8 cellular contexts compared by ENCODE assay signal in the genomic region with DNA sequence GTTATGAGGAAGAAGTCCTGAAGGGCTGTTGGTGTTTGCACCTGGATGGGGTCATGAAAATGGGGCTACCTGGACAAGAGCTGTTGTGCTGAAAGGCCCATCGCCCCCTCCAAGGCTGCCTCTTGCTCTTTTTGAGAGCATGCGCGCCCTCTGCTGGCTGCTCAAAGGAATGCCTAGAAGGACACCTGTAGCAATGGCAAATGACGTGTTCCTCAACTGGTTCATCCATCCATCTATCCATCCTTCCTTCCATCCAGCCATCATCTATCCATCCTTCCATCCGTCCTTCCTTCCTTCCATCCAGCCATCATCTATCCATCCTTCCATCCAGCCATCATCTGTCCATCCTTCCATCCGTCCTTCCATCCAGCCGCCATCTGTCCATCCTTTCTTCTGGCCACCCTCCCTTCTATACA. TPM values are rescaled to one million over a fixed set of nuclear protein-coding genes. Genes with fewer than 3 reads are reported as not detected.
A peak's percentile ranks its signal among the peaks of the same experiment; 100 is the strongest.
DNase-seq lines count a peak whose midpoint lies in the region; ATAC-seq, FAIRE-seq and TF ChIP-seq lines count a peak whose summit lies in the region.

No MANE protein-coding gene starts in this region.

- in situ Hi-C loops in astrocyte of the cerebellum (cut with HindIII; ENCODE audit: low sequenced_read_pairs) = no loop called here

- H3K27ac ChIP-seq in small intestine (ENCODE audit: low read depth in 1 of 2, low read length in 1 of 2) = no peak overlapping the region

- no peaks in the 10 kb centered on the region for H3K27me3 ChIP-seq in small intestine (ENCODE audit: control insufficient read depth in 2 of 2, insufficient read depth in 2 of 2, low read length in 2 of 2)

- peaks cover 5 to 8% of the 10 kb centered on the region in 2 donors for H3K36me3 ChIP-seq in small intestine (ENCODE audit: control insufficient read depth in 2 of 2, insufficient read depth in 2 of 2, low read length in 2 of 2)

- H3K4me3 ChIP-seq in AG09309 (ENCODE audit: control insufficient read depth, low read depth, low read length) (no peak overlapping the region), astrocyte of the cerebellum (ENCODE audit: low read depth, low read length) (no peak overlapping the region), small intestine (ENCODE audit: low read depth in 1 of 2, low read length in 2 of 2) (no peak overlapping the region)

- H3K4me1 ChIP-seq in small intestine (ENCODE audit: control insufficient read depth in 2 of 2, insufficient read depth in 1 of 2, low read depth in 1 of 2, low read length in 1 of 2) = no peaks in the 10 kb centered on the region

- FAIRE-seq in small intestine (lab: Jason Lieb, UNC) = no peak

- peak; percentile 73 for ATAC-seq in GM19023 (IDR thresholded peaks at IDR 0.05; ENCODE audit: unreplicated experiment)
- no peak for ATAC-seq in GM21528 (IDR thresholded peaks at IDR 0.05; ENCODE audit: low FRiP score, unreplicated experiment)

- TF ChIP-seq CTCF in AG09309 (IDR thresholded peaks at IDR 0.05; ENCODE audit: control insufficient read depth, insufficient read depth, low read depth, low read length, missing control alignments) (peak; percentile 92), astrocyte of the cerebellum (IDR thresholded peaks at IDR 0.05; ENCODE audit: low read depth, low read length, missing control alignments) (peak; percentile 81)

- peak; percentile 24 for DNase-seq in AG09309 (ENCODE audit: low read depth)
- DNase-seq in NAMALWA (ENCODE audit: low spot score) = peak; percentile 81
- peak; percentile 29 for DNase-seq in T1000 (lab: John Stamatoyannopoulos, UW)
- peak; percentile 52 for DNase-seq in astrocyte of the cerebellum (ENCODE audit: low read depth)
- peak; percentile 49 to 50 for DNase-seq in hippocampal formation (lab: John Stamatoyannopoulos, UW)
- DNase-seq in small intestine = peak; percentile 67

- H3K9me3 ChIP-seq in small intestine (ENCODE audit: control insufficient read depth, low read depth) = no peaks in the 10 kb centered on the region

- 29 to 32% (median 31%) methylated on average over 7 of the region's 7 CpGs for WGBS in small intestine, 3 donors

RNA-seq across cellular contexts. Expression of a gene that starts 17.2 kb away (rescaled TPM):
- polyA plus RNA-seq in small intestine = 1,000 to 10,000 TPM; 2,275 to 7,641 (median 3,646) TPM

Comparison
In these comparisons a context has a peak if more than half of its experiments do, and no peak if none do; other contexts are left out.
1. DNase-seq: peak in every context shown above with its lines; median percentile 81 in NAMALWA; 67 in small intestine; 52 in astrocyte of the cerebellum; 50 in hippocampal formation; 29 in T1000; 24 in AG09309.